7 cellular contexts compared by ENCODE assay signal in genomic region chr17:42019509-42020404, GRCh38. TPM values are rescaled to one million over a fixed set of nuclear protein-coding genes. Genes with fewer than 3 reads are reported as not detected.
DNase-seq lines count a peak whose midpoint lies in the region; ATAC-seq, FAIRE-seq and TF ChIP-seq lines count a peak whose summit lies in the region.

Gene NKIRAS2 (plus strand): TSS chr17:42020090. CDS start chr17:42021578, 1,488 bp downstream.

- dilution Hi-C loops in mammary epithelial cell (cut with HindIII; ENCODE audit: low sequenced_read_pairs): no loop called here

- H3K4me2 ChIP-seq in mammary epithelial cell (ENCODE audit: insufficient read depth, low read depth, low read length): peak within 1 kb of the TSS; percentile 72

- in situ Hi-C loops in mammary epithelial cell (cut with MboI; ENCODE audit: low sequenced_read_pairs in 2 of 2): loop anchor here in 1 of 2 donors (10.0 kb wide), 1 partner anchor 95 kb away; the partner anchor contains the start of gene DHX58

- TF ChIP-seq CTCF in WI38 (IDR thresholded peaks at IDR 0.05; ENCODE audit: low read depth, low read length) (peak; percentile 83), mammary epithelial cell (conservative IDR thresholded peaks at IDR 0.05 in 1 of 2, IDR thresholded peaks at IDR 0.05 in 1 of 2; ENCODE audit: extremely low read depth in 1 of 2, insufficient read depth in 1 of 2, low read depth in 1 of 2, low read length in 2 of 2) (peak; percentile 70 to 87), spleen (IDR thresholded peaks at IDR 0.05 in 8 of 11, conservative IDR thresholded peaks at IDR 0.05 in 3 of 11) (peak; percentile 87 to 99 (median 97))

- WGBS in mammary epithelial cell (ENCODE audit: low coverage, missing lambda C conversion rate): 12% methylated on average over 25 of the region's 49 CpGs
- WGBS in spleen, 5 donors: 7 to 12% (median 10%) methylated on average over 25 to 49 of the region's 49 CpGs

- H3K4me3 ChIP-seq in WI38 (ENCODE audit: low read depth, low read length): peak within 1 kb of the TSS; percentile 89
- peak within 1 kb of the TSS; percentile 79 to 98 (median 90) for H3K4me3 ChIP-seq in mammary epithelial cell (replicated peaks in 1 of 3; ENCODE audit: insufficient read depth in 1 of 3, low read depth in 2 of 3, low read length in 3 of 3)
- H3K4me3 ChIP-seq in spleen: peak within 1 kb of the TSS; percentile 72 to 88 (median 79)

- H3K27me3 ChIP-seq in mammary epithelial cell (ENCODE audit: insufficient read depth, low read length) (no peaks in the 10 kb centered on the region), spleen (replicated peaks in 1 of 7) (no peaks in the 10 kb centered on the region)

- H3K9ac ChIP-seq in mammary epithelial cell (ENCODE audit: insufficient read depth, low read length): peak within 1 kb of the TSS; percentile 78

- BruUV-seq in mammary epithelial cell (replicated peaks; lab: Mats Ljungman, UMichigan): no TSS peak

- H3K36me3 ChIP-seq in mammary epithelial cell (ENCODE audit: insufficient read depth, low read length) (peaks cover 8% of the 10 kb centered on the region), spleen (peaks cover 0 to 39% (median 27%) of the 10 kb centered on the region in 6 donors)

- H3K9me3 ChIP-seq in mammary epithelial cell (replicated peaks; ENCODE audit: insufficient read depth, low read length): no peaks in the 10 kb centered on the region
- no peaks in the 10 kb centered on the region for H3K9me3 ChIP-seq in spleen

- peak; percentile 72 for FAIRE-seq in GM18507 (lab: Jason Lieb, UNC)

- H2AFZ ChIP-seq in mammary epithelial cell (ENCODE audit: low read depth, low read length): peak within 1 kb of the TSS; percentile 96

- peaks cover 47% of the 10 kb centered on the region for H3K79me2 ChIP-seq in mammary epithelial cell (ENCODE audit: insufficient read depth, low read length)

- CTCF ChIA-PET in mammary epithelial cell (lab: Charles Lee; ENCODE audit: low non-redundant PET): interaction anchor here (0.6 to 1.1 kb wide), 6 partner anchors 30 to 210 kb away, joined by 3 to 4 read pairs (median 3); no protein-coding TSS in a partner anchor

- DNase-seq in GM18507 (ENCODE audit: extremely low spot score, insufficient read length, low read depth) (peak; percentile 90), NCI-H2227 (lab: John Stamatoyannopoulos, UW; ENCODE audit: unreplicated experiment) (peak; percentile 94), mammary epithelial cell (peak; percentile 87), inferior parietal cortex (ENCODE audit: extremely low spot score) (peak; percentile 74), spleen (peak; percentile 100)

- TF ChIP-seq POLR2A in spleen (IDR thresholded peaks at IDR 0.05): no peak

- H3K4me1 ChIP-seq in mammary epithelial cell (ENCODE audit: insufficient read depth, low read length): peaks cover 31% of the 10 kb centered on the region
- peaks cover 32 to 91% (median 72%) of the 10 kb centered on the region in 6 donors for H3K4me1 ChIP-seq in spleen

- H3K27ac ChIP-seq in mammary epithelial cell (ENCODE audit: insufficient read depth, low read depth, low read length): peak within 1 kb of the TSS; percentile 66
- peak within 1 kb of the TSS; percentile 76 to 95 (median 87) for H3K27ac ChIP-seq in spleen

- ATAC-seq in HG03108 (IDR thresholded peaks at IDR 0.05; ENCODE audit: unreplicated experiment): peak; percentile 41

- no peaks in the 10 kb centered on the region for H4K20me1 ChIP-seq in mammary epithelial cell (ENCODE audit: insufficient read depth, low read length)

- intact Hi-C loops in mammary epithelial cell (cut with micrococcal nuclease) (loop anchor here (5.0 to 10.0 kb wide), 3 partner anchors 155 to 505 kb away; partner anchors contain the start of gene KLHL11), spleen (cut with DNase I; ENCODE audit: low total_unique reads) (loop anchor here (5.0 to 10.0 kb wide), 2 partner anchors 55 to 98 kb away; partner anchors contain the start of gene CNP)

RNA-seq across cellular contexts. Expression of gene NKIRAS2, which starts in this region (rescaled TPM):
- total RNA-seq in mammary epithelial cell: 10 to 100 TPM; 28.1 to 40.2 TPM
- polyA plus RNA-seq in mammary epithelial cell: 37.8 TPM
- polyA minus RNA-seq in mammary epithelial cell: 77.6 TPM
- total RNA-seq in spleen: 10 to 100 TPM; 20.7 to 38.8 (median 25.2) TPM
- polyA plus RNA-seq in spleen: 10 to 100 TPM; 11.3 to 20.3 (median 12.4) TPM

Comparison
In these comparisons a context has a peak if more than half of its experiments do, and no peak if none do; other contexts are left out.
1. Peak in every context shown above with its lines: DNase-seq, ATAC-seq, H3K4me3 ChIP-seq and H3K27ac ChIP-seq.